In genomic region chr17:50072925-50073324, GRCh38 we compare ENCODE assay signal across 30 cellular contexts. TPM values are rescaled to one million over a fixed set of nuclear protein-coding genes. Genes with fewer than 3 reads are reported as not detected.
DNase-seq lines count a peak whose midpoint lies in the region; ATAC-seq, FAIRE-seq and TF ChIP-seq lines count a peak whose summit lies in the region.
"Had no signal": no experiment of that assay in that cellular context is flagged by ENCODE, and none has a peak within 500 bp of the region (broad histone marks: within the 10 kb centered on the region; RNA-seq: fewer than 3 reads in every experiment).

No MANE protein-coding gene starts in this region.

- H2BK12ac ChIP-seq in neuronal stem cell (ENCODE audit: low read length) = no peak overlapping the region

- CTCF ChIA-PET in HCT116 (lab: Charles Lee) = interaction anchor here (0.8 to 1.1 kb wide), 3 partner anchors 14 to 46 kb away, joined by 3 to 5 read pairs (median 3); no protein-coding TSS in a partner anchor
- CTCF ChIA-PET in Panc1 (lab: Charles Lee) = interaction anchor here (0.6 to 0.7 kb wide), 2 partner anchors 11 to 16 kb away, joined by 3 to 4 read pairs; no protein-coding TSS in a partner anchor

- H3K36me3 ChIP-seq in HCT116 (ENCODE audit: control insufficient read depth in 1 of 2, insufficient read depth in 2 of 2, low read length in 2 of 2) (peaks cover 82 to 91% of the 10 kb centered on the region in 2 experiments), Panc1 (ENCODE audit: control insufficient read depth, insufficient read depth, low read length) (peaks cover 16% of the 10 kb centered on the region), astrocyte (ENCODE audit: insufficient read depth, low read length) (peaks cover 62% of the 10 kb centered on the region), neuronal stem cell (replicated peaks in 1 of 2; ENCODE audit: control insufficient read depth in 2 of 2, insufficient read depth in 2 of 2, low read length in 2 of 2) (peaks cover 0 to under 1% of the 10 kb centered on the region in 2 donors), heart right ventricle (peaks cover 0 to 96% (median 46%) of the 10 kb centered on the region in 9 donors), tibial nerve (peaks cover 0 to 81% (median 7%) of the 10 kb centered on the region in 3 donors)
- H3K36me3 ChIP-seq: BLaER1 treated with 17β-estradiol and CSF1 and Interleukin-3, amounts not matched to agents 10 nM and 100 nM; SJCRH30 had no signal

- H3K27me3 ChIP-seq in HCT116 (ENCODE audit: insufficient read depth, low read length) (no peaks in the 10 kb centered on the region), Panc1 (ENCODE audit: control insufficient read depth, insufficient read depth, low read length) (no peaks in the 10 kb centered on the region), astrocyte (ENCODE audit: insufficient read depth, low read length) (no peaks in the 10 kb centered on the region), neuronal stem cell (ENCODE audit: control insufficient read depth in 3 of 3, insufficient read depth in 3 of 3, low read depth in 1 of 3, low read length in 3 of 3) (no peaks in the 10 kb centered on the region), heart right ventricle (no peaks in the 10 kb centered on the region), tibial nerve (no peaks in the 10 kb centered on the region)
- H3K27me3 ChIP-seq: BLaER1 treated with 17β-estradiol and CSF1 and Interleukin-3, amounts not matched to agents 10 nM and 100 nM; Peyer's patch; SJCRH30 had no signal

- H3K14ac ChIP-seq in neuronal stem cell (ENCODE audit: low read length) = no peak overlapping the region

- no peak for TF ChIP-seq RAD21 in HCT116 (IDR thresholded peaks at IDR 0.05; ENCODE audit: low read depth)

- intact Hi-C loops in HCT116 (cut with micrococcal nuclease) (no loop called here), Panc1 (cut with micrococcal nuclease; ENCODE audit: unreplicated experiment) (no loop called here), heart right ventricle (cut with DNase I) (no loop called here)

- H3K4me3 ChIP-seq in HCT116 (replicated peaks in 1 of 2; ENCODE audit: low read depth in 1 of 2, low read length in 2 of 2) (no peak overlapping the region), Panc1 (ENCODE audit: low read depth in 2 of 2, low read length in 2 of 2) (no peak overlapping the region), astrocyte (ENCODE audit: insufficient read depth, low read depth, low read length) (no peak overlapping the region), neuronal stem cell (ENCODE audit: low read length in 2 of 2) (no peak overlapping the region), heart right ventricle (no peak overlapping the region), tibial nerve (no peak overlapping the region)
- H3K4me3 ChIP-seq: A549; BLaER1 treated with 17β-estradiol and CSF1 and Interleukin-3, amounts not matched to agents 10 nM and 100 nM; GM12878; GM23338; Peyer's patch; SJCRH30 had no signal

- H2AK5ac ChIP-seq in neuronal stem cell (ENCODE audit: low read depth, low read length) = no peak overlapping the region

- no peaks in the 10 kb centered on the region for H3K27me3 Mint-ChIP-seq in astrocyte (ENCODE audit: low read depth, unreplicated experiment)
- H3K27me3 Mint-ChIP-seq: CD4-positive, alpha-beta memory T cell had no signal

- peaks cover 2% of the 10 kb centered on the region for H3K9me3 Mint-ChIP-seq in astrocyte (ENCODE audit: unreplicated experiment)
- H3K9me3 Mint-ChIP-seq: CD4-positive, alpha-beta memory T cell; GM23338; HFFc6 had no signal

- no peak overlapping the region for H3K9ac ChIP-seq in HCT116 (ENCODE audit: low read length)
- no peak overlapping the region for H3K9ac ChIP-seq in astrocyte (ENCODE audit: low read length)
- H3K9ac ChIP-seq in neuronal stem cell (ENCODE audit: low read depth, low read length, poor library complexity) = peak overlapping the region; percentile 15
- H3K9ac ChIP-seq: BLaER1 treated with 17β-estradiol and CSF1 and Interleukin-3, amounts not matched to agents 10 nM and 100 nM had no signal

- no peak for DNase-seq in HCT116 (ENCODE audit: low read depth, low spot score)
- no peak for DNase-seq in Panc1 (ENCODE audit: low read depth, low spot score)
- peak; percentile 44 for DNase-seq in astrocyte (ENCODE audit: low read depth)
- DNase-seq in neuronal stem cell (ENCODE audit: low spot score) = no peak
- DNase-seq in heart right ventricle = no peak
- no peak for DNase-seq in tibial nerve (ENCODE audit: low spot score in 2 of 2)
- DNase-seq: AML-193, COR-L47, DMS79, EL, GDM1, H9, HFFc6, NCI-H1048, NCI-H1417, NCI-H1694, NCI-H2081, NCI-H2227 treated with DMSO at 0.1 percent for 48 hours, NCI-H526 treated with DMSO at 0.1 percent for 48 hours, Peyer's patch, SJCRH30 had no signal

- FAIRE-seq in astrocyte (lab: Jason Lieb, UNC) = no peak
- FAIRE-seq: A549, GM12878 had no signal

- TF ChIP-seq CTCF in HCT116 (IDR thresholded peaks at IDR 0.05 in 2 of 3, conservative IDR thresholded peaks at IDR 0.05 in 1 of 3; ENCODE audit: borderline replicate concordance in 1 of 3, insufficient read depth in 1 of 3, low read depth in 2 of 3, low read length in 2 of 3) (no peak), Panc1 (IDR thresholded peaks at IDR 0.05) (no peak), astrocyte (IDR thresholded peaks at IDR 0.05; ENCODE audit: insufficient read depth, low read depth, low read length) (no peak), heart right ventricle (IDR thresholded peaks at IDR 0.05) (no peak), tibial nerve (IDR thresholded peaks at IDR 0.05) (no peak)

- peaks cover 7% of the 10 kb centered on the region for H3K4me1 Mint-ChIP-seq in astrocyte (ENCODE audit: low read depth, unreplicated experiment)
- H3K4me1 Mint-ChIP-seq: CD4-positive, alpha-beta memory T cell had no signal

- in situ Hi-C loops in Panc1 (cut with HindIII; ENCODE audit: low pct_unique_long_range_greater_than_20kb, low sequenced_read_pairs) = no loop called here

- no peak overlapping the region for H2BK120ac ChIP-seq in neuronal stem cell (ENCODE audit: low read depth, low read length)

- no peak overlapping the region for H3K4ac ChIP-seq in neuronal stem cell (ENCODE audit: low read length)

- peaks cover 0 to 3% of the 10 kb centered on the region in 2 experiments; a peak in 1 of 4 replicates for H3K4me1 ChIP-seq in HCT116 (ENCODE audit: control insufficient read depth in 1 of 2, insufficient read depth in 2 of 2, low read length in 2 of 2)
- H3K4me1 ChIP-seq in Panc1 (ENCODE audit: control insufficient read depth, insufficient read depth, low read length) = no peaks in the 10 kb centered on the region
- H3K4me1 ChIP-seq in astrocyte (ENCODE audit: insufficient read depth, low read length) = no peaks in the 10 kb centered on the region
- H3K4me1 ChIP-seq in neuronal stem cell (ENCODE audit: control insufficient read depth in 2 of 2, insufficient read depth in 1 of 2, low read depth in 1 of 2, low read length in 2 of 2) = no peaks in the 10 kb centered on the region
- no peaks in the 10 kb centered on the region for H3K4me1 ChIP-seq in heart right ventricle
- no peaks in the 10 kb centered on the region for H3K4me1 ChIP-seq in tibial nerve
- H3K4me1 ChIP-seq: A549, Peyer's patch had no signal

- no peak overlapping the region for H3K4me3 Mint-ChIP-seq in astrocyte (ENCODE audit: unreplicated experiment)
- H3K4me3 Mint-ChIP-seq: CD4-positive, alpha-beta memory T cell; GM23338; H9; HFFc6 had no signal

- H4K91ac ChIP-seq in neuronal stem cell (ENCODE audit: low read depth, low read length, poor library complexity) = no peak overlapping the region

- H3K79me2 ChIP-seq in HCT116 (ENCODE audit: insufficient read depth, low read length) (peaks cover 58% of the 10 kb centered on the region; the same call in 1 of the 2 replicates), astrocyte (ENCODE audit: insufficient read depth, low read length) (peaks cover 72% of the 10 kb centered on the region)

- H3K36me3 Mint-ChIP-seq in astrocyte (ENCODE audit: low read depth, unreplicated experiment) = peaks cover 34% of the 10 kb centered on the region

- H3K27ac Mint-ChIP-seq in astrocyte (ENCODE audit: unreplicated experiment) = no peak overlapping the region
- H3K27ac Mint-ChIP-seq: GM23338, H9 had no signal

- H2BK15ac ChIP-seq in neuronal stem cell (ENCODE audit: low read length) = no peak overlapping the region

- no peaks in the 10 kb centered on the region for H3K79me1 ChIP-seq in neuronal stem cell (ENCODE audit: low read depth, low read length)

- H2AFZ ChIP-seq in HCT116 (ENCODE audit: low read depth, low read length, poor library complexity, severe bottlenecking) = no peak overlapping the region
- H2AFZ ChIP-seq in astrocyte (ENCODE audit: low read depth, low read length) = no peak overlapping the region
- H2AFZ ChIP-seq in neuronal stem cell (ENCODE audit: low read length) = no peak overlapping the region
- H2AFZ ChIP-seq: GM23338 had no signal

- no peak overlapping the region for H3K18ac ChIP-seq in neuronal stem cell (ENCODE audit: low read length)

- H3K27ac ChIP-seq in HCT116 (ENCODE audit: low read depth, low read length) (no peak overlapping the region), Panc1 (ENCODE audit: low read length) (no peak overlapping the region), astrocyte (ENCODE audit: low read depth, low read length) (no peak overlapping the region), neuronal stem cell (replicated peaks; ENCODE audit: low read length) (no peak overlapping the region), heart right ventricle (no peak overlapping the region), tibial nerve (no peak overlapping the region)
- H3K27ac ChIP-seq: BLaER1 treated with 17β-estradiol and CSF1 and Interleukin-3, amounts not matched to agents 10 nM and 100 nM; HL-60; Peyer's patch; SJCRH30 had no signal

- H3K9me3 ChIP-seq in HCT116 (ENCODE audit: control insufficient read depth in 1 of 2, insufficient read depth in 1 of 2, low read depth in 1 of 2, low read length in 2 of 2) = no peaks in the 10 kb centered on the region
- H3K9me3 ChIP-seq in Panc1 (ENCODE audit: control insufficient read depth, insufficient read depth, low read depth, low read length) = no peaks in the 10 kb centered on the region
- no peaks in the 10 kb centered on the region for H3K9me3 ChIP-seq in astrocyte (ENCODE audit: insufficient read depth, low read depth, low read length)
- no peaks in the 10 kb centered on the region for H3K9me3 ChIP-seq in neuronal stem cell (replicated peaks in 1 of 2; ENCODE audit: control insufficient read depth in 2 of 2, insufficient read depth in 1 of 2, low read depth in 1 of 2, low read length in 2 of 2)
- H3K9me3 ChIP-seq in heart right ventricle = peaks cover 0 to 4% (median 0%) of the 10 kb centered on the region in 11 donors
- H3K9me3 ChIP-seq in tibial nerve = no peaks in the 10 kb centered on the region
- H3K9me3 ChIP-seq: A549, Peyer's patch, SJCRH30 had no signal

- no CpG with 5 or more reads among the region's 1 CpG for WGBS in neuronal stem cell (ENCODE audit: extremely low coverage in 2 of 2, insufficient read length in 2 of 2, insufficient replicate concordance in 1 of 2), 2 donors
- 86 to 94% methylated on average over 1 of the region's 1 CpG for WGBS in heart right ventricle, 2 donors
- WGBS in tibial nerve, 2 donors = 91 to 94% methylated on average over 1 of the region's 1 CpG

- no peaks in the 10 kb centered on the region for H4K20me1 ChIP-seq in HCT116 (ENCODE audit: insufficient read depth)
- H4K20me1 ChIP-seq in astrocyte (ENCODE audit: insufficient read depth, low read length) = peaks cover 74% of the 10 kb centered on the region
- H4K20me1 ChIP-seq: BLaER1 treated with 17β-estradiol and CSF1 and Interleukin-3, amounts not matched to agents 10 nM and 100 nM had no signal

- no peak for TF ChIP-seq EP300 in tibial nerve (IDR thresholded peaks at IDR 0.05)

- H2BK5ac ChIP-seq in neuronal stem cell (ENCODE audit: low read length) = no peak overlapping the region

- H3K4me2 ChIP-seq in HCT116 (ENCODE audit: low read length) = no peak overlapping the region
- H3K4me2 ChIP-seq in astrocyte (ENCODE audit: low read length) = no peak overlapping the region
- no peak overlapping the region for H3K4me2 ChIP-seq in neuronal stem cell (ENCODE audit: insufficient read depth, low read length, poor library complexity, severe bottlenecking)
- H3K4me2 ChIP-seq: A549; BLaER1 treated with 17β-estradiol and CSF1 and Interleukin-3, amounts not matched to agents 10 nM and 100 nM; GM23338 had no signal

- POLR2A ChIA-PET in HCT116 (lab: Charles Lee) = interaction anchor here (0.8 to 2.1 kb wide), 5 partner anchors 8 to 46 kb away, joined by 3 to 8 read pairs (median 5); partner anchors contain the start of gene ITGA3
- POLR2A ChIA-PET in Panc1 (lab: Charles Lee) = no interaction called here

- BruUV-seq in HCT116 (replicated peaks; lab: Mats Ljungman, UMichigan) = TSS peak; percentile 28
- BruUV-seq in Panc1 (replicated peaks; lab: Mats Ljungman, UMichigan) = TSS peak; percentile 70

- TF ChIP-seq POLR2A in HCT116 (IDR thresholded peaks at IDR 0.05; ENCODE audit: borderline replicate concordance, extremely low read depth, insufficient read depth, insufficient read length) (no peak), tibial nerve (IDR thresholded peaks at IDR 0.05) (no peak)

- no peak overlapping the region for H4K8ac ChIP-seq in neuronal stem cell (ENCODE audit: low read depth, low read length)

- RAD21 ChIA-PET in HCT116 (lab: Charles Lee; ENCODE audit: low non-redundant PET in 1 of 2, low total read pairs in 2 of 2, uncharacterized antibody in 2 of 2, unreplicated experiment in 2 of 2) = no interaction called here

- H3K9me2 ChIP-seq in HCT116 (ENCODE audit: insufficient read depth) = no peaks in the 10 kb centered on the region

- H3K23ac ChIP-seq in neuronal stem cell (ENCODE audit: low read depth, low read length, poor library complexity) = no peak overlapping the region

- ATAC-seq in HCT116 (no peak), Panc1 (no peak), HG03097 (IDR thresholded peaks at IDR 0.05; ENCODE audit: low FRiP score, unreplicated experiment) (no peak), heart right ventricle (no peak)
- ATAC-seq: GM12878, GM23338, SK-N-SH treated with all-trans-retinoic acid at 6 μM for 48 hours had no signal

RNA-seq across cellular contexts. Expression of gene ITGA3, which starts 17.0 kb away (rescaled TPM):
- total RNA-seq in HCT116 (2021; ENCODE audit: unreplicated experiment) = 392 TPM
- 522 and 560 TPM in 2 replicates for polyA plus RNA-seq in HCT116 (2012)
- 439 TPM for total RNA-seq in Panc1 (2021; ENCODE audit: unreplicated experiment)
- polyA plus RNA-seq in Panc1 (2012; ENCODE audit: insufficient read length) = 291 TPM
- total RNA-seq in astrocyte = 319 and 373 TPM in 2 replicates
- polyA plus RNA-seq in neuronal stem cell (2013, experiment 1 of 2) = 8.3 TPM
- polyA plus RNA-seq in neuronal stem cell (2013, experiment 2 of 2) = 6.8 TPM
- total RNA-seq in heart right ventricle = 10 to 100 TPM; 12.5 to 44.2 (median 22.5) TPM
- polyA plus RNA-seq in heart right ventricle = 10 to 100 TPM; 26.1 to 39.9 TPM
- 10 to 100 TPM; 59.2 to 85.7 (median 69.1) TPM for total RNA-seq in tibial nerve

RNA-seq across cellular contexts. Expression of gene PDK2, which starts 22.2 kb away (rescaled TPM):
- total RNA-seq in HCT116 (2021; ENCODE audit: unreplicated experiment) = 39.1 TPM
- 62.1 and 68.9 TPM in 2 replicates for polyA plus RNA-seq in HCT116 (2012)
- total RNA-seq in Panc1 (2021; ENCODE audit: unreplicated experiment) = 46.0 TPM
- 79.3 TPM for polyA plus RNA-seq in Panc1 (2012; ENCODE audit: insufficient read length)
- total RNA-seq in astrocyte = 25.8 and 26.8 TPM in 2 replicates
- 40.5 TPM for polyA plus RNA-seq in neuronal stem cell (2013, experiment 1 of 2)
- 39.2 TPM for polyA plus RNA-seq in neuronal stem cell (2013, experiment 2 of 2)
- 100 to 1,000 TPM; 161 to 337 (median 231) TPM for total RNA-seq in heart right ventricle
- polyA plus RNA-seq in heart right ventricle = 100 to 1,000 TPM in 1 of 2 donors, 10 to 100 TPM in 1; 88.1 to 129 TPM
- total RNA-seq in tibial nerve = 10 to 100 TPM; 37.9 to 77.7 (median 49.8) TPM

RNA-seq across cellular contexts. Expression of gene SAMD14, which starts 57.0 kb away (rescaled TPM):
- total RNA-seq in HCT116 (2021; ENCODE audit: unreplicated experiment) = 1.5 TPM
- polyA plus RNA-seq in HCT116 (2012) = 0.74 and 0.79 TPM in 2 replicates
- 6.9 TPM for total RNA-seq in Panc1 (2021; ENCODE audit: unreplicated experiment)
- polyA plus RNA-seq in Panc1 (2012; ENCODE audit: insufficient read length) = 8.6 TPM
- 9.7 and 10.8 TPM in 2 replicates for total RNA-seq in astrocyte
- 31.6 TPM for polyA plus RNA-seq in neuronal stem cell (2013, experiment 1 of 2)
- 33.4 TPM for polyA plus RNA-seq in neuronal stem cell (2013, experiment 2 of 2)
- total RNA-seq in heart right ventricle = 1 to 10 TPM; 1.5 to 3.8 (median 1.9) TPM
- 1 to 10 TPM; 1.9 to 3.8 TPM for polyA plus RNA-seq in heart right ventricle
- 1 to 10 TPM in 2 of 4 donors, under 1 TPM in 2; 0.63 to 1.5 (median 1.1) TPM for total RNA-seq in tibial nerve
- total RNA-seq: NCI-H460 had no signal
